8 cellular contexts compared by ENCODE assay signal in the genomic region with DNA sequence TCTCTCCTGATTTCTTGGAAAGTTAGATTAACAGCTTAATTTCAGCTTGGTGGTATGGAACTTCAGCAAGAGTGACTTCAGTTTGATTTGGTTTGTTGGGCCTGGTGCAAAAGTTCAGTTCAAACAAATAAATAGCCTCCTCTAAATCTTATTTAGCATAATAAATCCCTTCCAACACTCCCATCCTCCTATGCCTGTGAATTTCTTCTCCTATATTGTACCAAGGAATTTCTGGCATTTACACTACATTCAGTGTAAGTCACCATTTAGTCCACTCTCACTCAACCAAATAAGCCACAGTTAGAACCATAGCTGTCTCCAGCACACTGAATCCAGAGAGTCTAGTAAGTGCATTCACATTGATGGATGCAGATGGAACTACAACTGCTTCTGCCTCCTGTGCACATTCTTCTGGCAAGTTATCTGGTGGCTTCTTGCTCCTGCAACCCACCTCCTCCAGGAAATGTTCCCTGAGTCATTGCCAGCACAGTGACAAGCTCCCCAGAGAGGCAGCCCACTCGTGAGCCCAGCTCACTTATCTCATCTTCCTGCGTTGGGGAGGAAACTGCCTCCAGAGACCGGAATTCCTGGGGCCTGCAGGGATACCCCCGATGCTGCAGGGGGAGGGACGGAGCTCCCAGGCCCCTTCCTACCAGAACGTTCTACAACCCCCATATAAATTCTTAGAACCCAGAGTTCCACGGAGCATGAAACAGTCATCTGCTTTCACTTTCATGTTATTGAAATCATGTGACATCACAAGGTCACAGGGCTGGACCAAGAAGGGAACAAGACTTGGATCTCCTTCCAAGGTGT.
DNase-seq lines count a peak whose midpoint lies in the region; ATAC-seq and TF ChIP-seq lines count a peak whose summit lies in the region.

No MANE protein-coding gene starts in this region.

- H3K9me3 ChIP-seq in left ventricle myocardium inferior (replicated peaks) (no peaks in the 10 kb centered on the region), OCI-LY1 (ENCODE audit: low read length) (no peaks in the 10 kb centered on the region), endodermal cell (ENCODE audit: control insufficient read depth, low read length) (peaks cover 15% of the 10 kb centered on the region)

- H3K4me2 ChIP-seq in OCI-LY1 (ENCODE audit: low read length) = peak overlapping the region; percentile 59

- peaks cover 2% of the 10 kb centered on the region for H3K27me3 Mint-ChIP-seq in endodermal cell (ENCODE audit: insufficient read depth)

- 68 to 89% methylated on average over 5 to 7 of the region's 7 CpGs for WGBS in endodermal cell (ENCODE audit: insufficient coverage in 1 of 2, insufficient read length in 1 of 2), 2 experiments

- H3K4me1 ChIP-seq in left ventricle myocardium inferior (peaks cover 7% of the 10 kb centered on the region), OCI-LY1 (ENCODE audit: insufficient read depth, low read length, severe bottlenecking) (no peaks in the 10 kb centered on the region), endodermal cell (ENCODE audit: control insufficient read depth, insufficient read depth, low read length) (no peaks in the 10 kb centered on the region)

- peak overlapping the region; percentile 52 for H3K27ac ChIP-seq in left ventricle myocardium inferior (replicated peaks)
- H3K27ac ChIP-seq in OCI-LY1 (ENCODE audit: low read depth, low read length, poor library complexity, severe bottlenecking) = no peak overlapping the region
- no peak overlapping the region for H3K27ac ChIP-seq in brain microvascular endothelial cell
- no peak overlapping the region for H3K27ac ChIP-seq in endodermal cell (ENCODE audit: low read depth, low read length)

- H3K27me3 ChIP-seq in left ventricle myocardium inferior (ENCODE audit: low read depth) (no peaks in the 10 kb centered on the region), OCI-LY1 (ENCODE audit: insufficient read depth, low read length) (no peaks in the 10 kb centered on the region), brain microvascular endothelial cell (replicated peaks) (no peaks in the 10 kb centered on the region), endodermal cell (ENCODE audit: control insufficient read depth, insufficient read depth, low read length, poor library complexity, severe bottlenecking) (no peaks in the 10 kb centered on the region)

- H3K36me3 Mint-ChIP-seq in endodermal cell (ENCODE audit: low read depth) = no peaks in the 10 kb centered on the region

- H3F3A ChIP-seq in OCI-LY1 (ENCODE audit: insufficient read depth, low read length) = no peaks in the 10 kb centered on the region

- H3K9me2 ChIP-seq in OCI-LY1 (ENCODE audit: low read depth, low read length) = no peaks in the 10 kb centered on the region

- intact Hi-C loops in left ventricle myocardium inferior (cut with micrococcal nuclease) (no loop called here), Right ventricle myocardium superior (cut with DNase I) (no loop called here)

- no peak overlapping the region for H3K4me3 Mint-ChIP-seq in endodermal cell

- in situ Hi-C loops in brain microvascular endothelial cell (cut with HindIII; ENCODE audit: low pct_ligation_motif_present, low sequenced_read_pairs) = no loop called here

- no peak overlapping the region for H3K27ac Mint-ChIP-seq in endodermal cell

- no peaks in the 10 kb centered on the region for H3K79me2 ChIP-seq in OCI-LY1 (ENCODE audit: insufficient read depth, low read length)

- H3K36me3 ChIP-seq in left ventricle myocardium inferior (no peaks in the 10 kb centered on the region), OCI-LY1 (ENCODE audit: insufficient read depth, low read length) (no peaks in the 10 kb centered on the region), brain microvascular endothelial cell (replicated peaks) (no peaks in the 10 kb centered on the region), endodermal cell (ENCODE audit: control insufficient read depth, insufficient read depth, low read length) (no peaks in the 10 kb centered on the region)

- H4K20me1 ChIP-seq in OCI-LY1 (ENCODE audit: insufficient read depth, low read length) = no peaks in the 10 kb centered on the region

- TF ChIP-seq CTCF in left ventricle myocardium inferior (IDR thresholded peaks at IDR 0.05; ENCODE audit: borderline replicate concordance) = no peak
- no peak for TF ChIP-seq CTCF in OCI-LY1 (IDR thresholded peaks at IDR 0.05; ENCODE audit: low read length)
- TF ChIP-seq CTCF in brain microvascular endothelial cell (IDR thresholded peaks at IDR 0.05; ENCODE audit: low read depth, low read length, missing control alignments) = no peak
- TF ChIP-seq CTCF in endodermal cell (conservative IDR thresholded peaks at IDR 0.05) = no peak

- peaks cover 10% of the 10 kb centered on the region for H3K9me3 Mint-ChIP-seq in endodermal cell

- H3K9ac ChIP-seq in OCI-LY1 (ENCODE audit: low read length) (no peak overlapping the region), endodermal cell (ENCODE audit: extremely low read depth, low read length, poor library complexity, severe bottlenecking) (no peak overlapping the region)

- no peak for DNase-seq in left ventricle myocardium inferior
- no peak for DNase-seq in Right ventricle myocardium superior
- DNase-seq in brain microvascular endothelial cell = peak; percentile 42
- DNase-seq in non-pigmented ciliary epithelial cell (ENCODE audit: low read depth) = peak; percentile 19
- DNase-seq in GOT3 (lab: John Stamatoyannopoulos, UW) = no peak
- no peak for DNase-seq in COR-L47 (lab: John Stamatoyannopoulos, UW)
- DNase-seq in endodermal cell = no peak

- H3K4me3 ChIP-seq in left ventricle myocardium inferior (peak overlapping the region; percentile 59), OCI-LY1 (ENCODE audit: low read depth, low read length, poor library complexity, severe bottlenecking) (peak overlapping the region; percentile 45), brain microvascular endothelial cell (ENCODE audit: low read depth, low read length) (peak overlapping the region; percentile 29), endodermal cell (ENCODE audit: low read length) (no peak overlapping the region)

- no peak for ATAC-seq in Right ventricle myocardium superior (ENCODE audit: poor library complexity)

- H2AFZ ChIP-seq in OCI-LY1 (ENCODE audit: low read length) = no peak overlapping the region

- no peaks in the 10 kb centered on the region for H3K4me1 Mint-ChIP-seq in endodermal cell

Comparison
In these comparisons a context has a peak if more than half of its experiments do, and no peak if none do; other contexts are left out.
1. DNase-seq: peak in brain microvascular endothelial cell (single experiment) and non-pigmented ciliary epithelial cell (single experiment); none in left ventricle myocardium inferior (single experiment), Right ventricle myocardium superior (single experiment), GOT3 (single experiment), COR-L47 (single experiment) and endodermal cell (single experiment).